Comparison of ENCODE assay signal across 8 cellular contexts in the genomic region with DNA sequence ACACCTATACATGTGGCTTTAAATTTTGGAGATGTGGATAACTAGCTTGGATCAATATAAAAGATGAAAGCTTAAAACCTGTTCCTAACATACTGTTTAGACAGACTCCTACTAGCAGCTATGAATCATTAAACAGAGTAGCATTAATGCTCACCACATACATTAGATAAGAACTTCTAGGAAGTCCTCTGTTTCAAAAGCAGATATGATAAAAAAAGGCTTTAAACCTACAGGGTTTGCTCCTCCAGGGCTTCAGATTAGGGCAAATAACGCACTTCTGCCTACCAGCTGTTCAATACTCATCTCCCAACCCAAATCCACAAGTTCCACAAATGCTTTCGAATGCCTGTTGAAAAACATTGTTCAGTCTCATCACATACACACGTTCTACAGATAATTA. TPM values are rescaled to one million over a fixed set of nuclear protein-coding genes. Genes with fewer than 3 reads are reported as not detected.
DNase-seq lines count a peak whose midpoint lies in the region; ATAC-seq and TF ChIP-seq lines count a peak whose summit lies in the region.

No MANE protein-coding gene starts in this region.

- H3K27me3 ChIP-seq in OCI-LY1 (ENCODE audit: insufficient read depth, low read length): no peaks in the 10 kb centered on the region

- peaks cover 4% of the 10 kb centered on the region for H3K36me3 Mint-ChIP-seq in effector memory CD8-positive, alpha-beta T cell (ENCODE audit: insufficient read depth)
- no peaks in the 10 kb centered on the region for H3K36me3 Mint-ChIP-seq in neural crest cell (ENCODE audit: low read depth)

- peak overlapping the region; percentile 94 to 96 for H3K27ac Mint-ChIP-seq in effector memory CD8-positive, alpha-beta T cell
- H3K27ac Mint-ChIP-seq in neural crest cell (ENCODE audit: unreplicated experiment): no peak overlapping the region

- H3K9ac ChIP-seq in OCI-LY1 (ENCODE audit: low read length): peak overlapping the region; percentile 72

- H3K9me3 Mint-ChIP-seq in effector memory CD8-positive, alpha-beta T cell: no peaks in the 10 kb centered on the region
- no peaks in the 10 kb centered on the region for H3K9me3 Mint-ChIP-seq in neural crest cell

- H3K4me2 ChIP-seq in OCI-LY1 (ENCODE audit: low read length): peak overlapping the region; percentile 92

- no peaks in the 10 kb centered on the region for H3K27me3 Mint-ChIP-seq in effector memory CD8-positive, alpha-beta T cell
- no peaks in the 10 kb centered on the region for H3K27me3 Mint-ChIP-seq in neural crest cell (ENCODE audit: low read depth)

- 0 out of 2 replicates have a peak, but pooled peaks cover 3% of the 10 kb centered on the region for H4K20me1 ChIP-seq in OCI-LY1 (ENCODE audit: insufficient read depth, low read length)

- peaks cover 10 to 19% of the 10 kb centered on the region in 2 donors for H3K4me1 Mint-ChIP-seq in effector memory CD8-positive, alpha-beta T cell (ENCODE audit: low read depth in 2 of 2)
- peaks cover 26% of the 10 kb centered on the region for H3K4me1 Mint-ChIP-seq in neural crest cell

- H2AFZ ChIP-seq in OCI-LY1 (ENCODE audit: low read length): no peak overlapping the region

- no peak for DNase-seq in effector memory CD8-positive, alpha-beta T cell
- DNase-seq in neural crest cell (ENCODE audit: low read depth, low spot score): no peak
- no peak for DNase-seq in T1000 (lab: John Stamatoyannopoulos, UW)
- DNase-seq in NCI-H510A treated with DMSO at 0.1 percent for 48 hours (lab: John Stamatoyannopoulos, UW): no peak
- DNase-seq in NCI-H2107 treated with DMSO at 0.1 percent for 48 hours (lab: John Stamatoyannopoulos, UW; ENCODE audit: unreplicated experiment): no peak
- DNase-seq in NCI-H526 treated with DMSO at 0.1 percent for 48 hours (lab: John Stamatoyannopoulos, UW): no peak

- peaks cover 21% of the 10 kb centered on the region for H3K79me2 ChIP-seq in OCI-LY1 (ENCODE audit: insufficient read depth, low read length)

- H3K36me3 ChIP-seq in OCI-LY1 (ENCODE audit: insufficient read depth, low read length): no peaks in the 10 kb centered on the region

- no peaks in the 10 kb centered on the region for H3F3A ChIP-seq in OCI-LY1 (ENCODE audit: insufficient read depth, low read length)

- peak overlapping the region; percentile 99 for H3K4me3 ChIP-seq in GM08714 (ENCODE audit: low read length)
- H3K4me3 ChIP-seq in OCI-LY1 (ENCODE audit: low read depth, low read length, poor library complexity, severe bottlenecking): peak overlapping the region; percentile 85

- ATAC-seq in effector memory CD8-positive, alpha-beta T cell (replicated peaks): no peak

- H3K9me2 ChIP-seq in OCI-LY1 (ENCODE audit: low read depth, low read length): no peaks in the 10 kb centered on the region

- no peaks in the 10 kb centered on the region for H3K9me3 ChIP-seq in OCI-LY1 (ENCODE audit: low read length)

- TF ChIP-seq CTCF in OCI-LY1 (IDR thresholded peaks at IDR 0.05; ENCODE audit: low read length): no peak
- TF ChIP-seq CTCF in neural crest cell (conservative IDR thresholded peaks at IDR 0.05): no peak

- peak overlapping the region in 1 of 2 donors; percentile 90 for H3K4me3 Mint-ChIP-seq in effector memory CD8-positive, alpha-beta T cell
- H3K4me3 Mint-ChIP-seq in neural crest cell: peak overlapping the region; percentile 88

- H3K4me1 ChIP-seq in OCI-LY1 (ENCODE audit: insufficient read depth, low read length, severe bottlenecking): peaks cover 35% of the 10 kb centered on the region

- H3K27ac ChIP-seq in OCI-LY1 (ENCODE audit: low read depth, low read length, poor library complexity, severe bottlenecking): no peak overlapping the region

RNA-seq across cellular contexts. Expression of a gene that starts 1.5 kb away (rescaled TPM):
- total RNA-seq in neural crest cell: 56.5 and 61.1 TPM in 2 replicates

RNA-seq across cellular contexts. Expression of a gene that starts 42.0 kb away (rescaled TPM):
- 66.8 and 66.9 TPM in 2 replicates for total RNA-seq in neural crest cell
